ENCODE assay signal across 19 cellular contexts in the genomic region with DNA sequence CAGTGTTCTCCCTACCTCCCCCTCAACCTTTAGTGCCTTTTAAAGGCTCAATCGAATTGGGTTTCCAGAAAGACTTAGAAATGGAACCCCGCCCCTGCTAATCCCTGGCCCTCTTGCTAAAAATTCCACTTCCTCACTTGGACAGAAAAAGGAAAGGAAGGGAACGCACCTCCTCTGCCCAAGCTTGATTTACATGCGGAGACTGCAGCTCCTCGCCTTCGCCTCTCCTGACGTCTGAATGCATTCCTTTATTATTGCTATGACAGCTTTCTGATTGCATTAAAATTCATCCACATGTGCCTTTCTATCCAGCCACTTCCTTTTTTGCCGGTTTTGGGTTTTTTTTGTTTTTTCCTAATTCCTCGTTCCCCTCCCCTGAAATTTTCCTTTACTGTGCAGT.
DNase-seq lines count a peak whose midpoint lies in the region; ATAC-seq and TF ChIP-seq lines count a peak whose summit lies in the region.
"Had no signal": no experiment of that assay in that cellular context is flagged by ENCODE, and none has a peak within 500 bp of the region (broad histone marks: within the 10 kb centered on the region; RNA-seq: fewer than 3 reads in every experiment).

No MANE protein-coding gene starts in this region.

- H3K4me3 Mint-ChIP-seq in GM23338, result no peak overlapping the region
- H3K4me3 Mint-ChIP-seq: B cell; CD4-positive, alpha-beta T cell; CD8-positive, alpha-beta T cell had no signal

- TF ChIP-seq CTCF in GM23338 (conservative IDR thresholded peaks at IDR 0.05; ENCODE audit: low read depth in 2 of 2) (no peak), dorsolateral prefrontal cortex (IDR thresholded peaks at IDR 0.05 in 54 of 56, conservative IDR thresholded peaks at IDR 0.05 in 2 of 56; ENCODE audit: low read depth in 1 of 56, partially characterized antibody in 56 of 56) (no peak), osteoblast (IDR thresholded peaks at IDR 0.05; ENCODE audit: extremely low read depth, low read depth, low read length) (no peak), right atrium auricular region (IDR thresholded peaks at IDR 0.05) (no peak)

- H3K9me2 ChIP-seq in GM23338 (ENCODE audit: insufficient read depth), result no peaks in the 10 kb centered on the region

- H3K36me3 Mint-ChIP-seq in GM23338 (ENCODE audit: low read depth), result no peaks in the 10 kb centered on the region
- H3K36me3 Mint-ChIP-seq: CD8-positive, alpha-beta T cell had no signal

- DNase-seq in GM23338 (ENCODE audit: low spot score) (no peak), dorsolateral prefrontal cortex (peak in 1 of 10 donors; percentile 36), osteoblast (ENCODE audit: insufficient read length, low spot score, missing footprints) (peak; percentile 39), right atrium auricular region (ENCODE audit: low spot score) (no peak)
- DNase-seq: AML-193; Caco-2; Calu3; CD4-positive, alpha-beta T cell; CD8-positive, alpha-beta T cell; DMS79 treated with DMSO at 0.1 percent for 48 hours; GF-D8 had no signal

- no peaks in the 10 kb centered on the region for H3K36me3 ChIP-seq in GM23338 (ENCODE audit: insufficient read depth)
- no peaks in the 10 kb centered on the region for H3K36me3 ChIP-seq in osteoblast (ENCODE audit: insufficient read depth, low read length)
- H3K36me3 ChIP-seq in right atrium auricular region, result no peaks in the 10 kb centered on the region
- H3K36me3 ChIP-seq: BLaER1 treated with 17β-estradiol and CSF1 and Interleukin-3, amounts not matched to agents 10 nM and 100 nM had no signal

- H3K27me3 ChIP-seq in GM23338 (ENCODE audit: insufficient read depth) (no peaks in the 10 kb centered on the region), dorsolateral prefrontal cortex (peaks cover 0 to 37% (median 9%) of the 10 kb centered on the region in 45 donors), osteoblast (ENCODE audit: insufficient read depth, low read length) (peaks cover 35% of the 10 kb centered on the region), right atrium auricular region (peaks cover 0 to 11% of the 10 kb centered on the region in 2 donors)
- H3K27me3 ChIP-seq: BLaER1 treated with 17β-estradiol and CSF1 and Interleukin-3, amounts not matched to agents 10 nM and 100 nM had no signal

- H3K79me2 ChIP-seq in GM23338 (replicated peaks; ENCODE audit: insufficient read depth) (no peaks in the 10 kb centered on the region), osteoblast (ENCODE audit: insufficient read depth, low read length) (no peaks in the 10 kb centered on the region)

- H3K4me2 ChIP-seq in GM23338, result no peak overlapping the region
- no peak overlapping the region for H3K4me2 ChIP-seq in osteoblast (ENCODE audit: insufficient read depth, low read length)
- H3K4me2 ChIP-seq: A549 had no signal

- no peaks in the 10 kb centered on the region for H4K20me1 ChIP-seq in GM23338 (replicated peaks; ENCODE audit: insufficient read depth)
- no peaks in the 10 kb centered on the region for H4K20me1 ChIP-seq in osteoblast (ENCODE audit: insufficient read depth, low read length)

- H3F3A ChIP-seq in GM23338 (replicated peaks; ENCODE audit: low read depth), result no peaks in the 10 kb centered on the region

- no peak overlapping the region for H3K4me3 ChIP-seq in GM23338
- no peak overlapping the region for H3K4me3 ChIP-seq in dorsolateral prefrontal cortex
- no peak overlapping the region for H3K4me3 ChIP-seq in osteoblast (ENCODE audit: insufficient read depth, low read length)
- H3K4me3 ChIP-seq in right atrium auricular region, result no peak overlapping the region
- H3K4me3 ChIP-seq: A549; BLaER1 treated with 17β-estradiol and CSF1 and Interleukin-3, amounts not matched to agents 10 nM and 100 nM had no signal

- H3K4me1 ChIP-seq in GM23338 (ENCODE audit: insufficient read depth), result no peaks in the 10 kb centered on the region
- no peaks in the 10 kb centered on the region for H3K4me1 ChIP-seq in osteoblast (ENCODE audit: insufficient read depth, low read length)
- H3K4me1 ChIP-seq in right atrium auricular region, result no peaks in the 10 kb centered on the region
- H3K4me1 ChIP-seq: A549, Caco-2 had no signal

- H3K27me3 Mint-ChIP-seq in GM23338 (ENCODE audit: insufficient read depth, low read depth, poor library complexity), result peaks cover 15% of the 10 kb centered on the region

- H3K9me3 ChIP-seq in osteoblast (ENCODE audit: low read depth, low read length), result no peaks in the 10 kb centered on the region
- H3K9me3 ChIP-seq in right atrium auricular region, result no peaks in the 10 kb centered on the region
- H3K9me3 ChIP-seq: A549, Caco-2 had no signal

- ATAC-seq in GM23338 (no peak), GM19328 (IDR thresholded peaks at IDR 0.05; ENCODE audit: unreplicated experiment) (no peak), GM19324 (IDR thresholded peaks at IDR 0.05; ENCODE audit: low FRiP score, unreplicated experiment) (no peak)
- ATAC-seq: A549; CD8-positive, alpha-beta T cell had no signal

- H3K27ac Mint-ChIP-seq in GM23338, result no peak overlapping the region
- H3K27ac Mint-ChIP-seq: B cell; CD4-positive, alpha-beta T cell; CD8-positive, alpha-beta T cell had no signal

- intact Hi-C loops in dorsolateral prefrontal cortex (cut with DNase I), result no loop called here

- H3K9me3 Mint-ChIP-seq in GM23338, result no peaks in the 10 kb centered on the region; the same call in 2 of the 3 replicates
- H3K9me3 Mint-ChIP-seq: CD4-positive, alpha-beta T cell; CD8-positive, alpha-beta T cell had no signal

- H2AFZ ChIP-seq in GM23338 (0 out of 2 replicates have a peak overlapping the region, but pooled peaks have one; percentile 18), osteoblast (ENCODE audit: low read length) (no peak overlapping the region)

- H3K4me1 Mint-ChIP-seq in GM23338, result peaks cover 15% of the 10 kb centered on the region

- H3K27ac ChIP-seq in GM23338 (ENCODE audit: low read depth) (no peak overlapping the region), dorsolateral prefrontal cortex (peak overlapping the region in 34 of 59 donors; percentile 5 to 71 (median 54)), osteoblast (ENCODE audit: low read depth, low read length) (no peak overlapping the region), temporal lobe (ENCODE audit: low read depth, low read length) (peak overlapping the region; percentile 31), right atrium auricular region (no peak overlapping the region)
- H3K27ac ChIP-seq: 22Rv1; A549; BLaER1 treated with 17β-estradiol and CSF1 and Interleukin-3, amounts not matched to agents 10 nM and 100 nM; C4-2B had no signal

TF ChIP-seq in GM23338, 12 proteins besides CTCF, POLR2A, EP300 and RAD21 (continues in another document):
- TF ChIP-seq EZH2 (IDR thresholded peaks at IDR 0.05; ENCODE audit: low read depth, unreplicated experiment) (no peak), JUNB (IDR thresholded peaks at IDR 0.05; ENCODE audit: unreplicated experiment) (no peak), POLR2AphosphoS5 (IDR thresholded peaks at IDR 0.05; ENCODE audit: low read depth) (no peak), EZH2phosphoT487 (IDR thresholded peaks at IDR 0.05; ENCODE audit: unreplicated experiment) (no peak), STAT1 (IDR thresholded peaks at IDR 0.05; ENCODE audit: unreplicated experiment) (no peak)

Comparison
In these comparisons a context has a peak if more than half of its experiments do, and no peak if none do; other contexts are left out.
1. H3K27ac ChIP-seq: peak in dorsolateral prefrontal cortex (34 of 59) and temporal lobe (single experiment); none in GM23338 (single experiment), osteoblast (single experiment) and right atrium auricular region (0 of 2).